ENCODE assay signal across 1 cellular context in genomic region chr10:103197177-103197576, GRCh38.
TF ChIP-seq lines count a peak whose summit lies in the region.

No MANE protein-coding gene starts in this region.

TF ChIP-seq in K562, 482 proteins besides CTCF, POLR2A, EP300 and RAD21 (continued from another document and continues in another):
- TF ChIP-seq ZNF407 (IDR thresholded peaks at IDR 0.05; ENCODE audit: low read depth) (no peak), ZC3H8 (IDR thresholded peaks at IDR 0.05) (no peak), GTF2E2 (tag; IDR thresholded peaks at IDR 0.05) (0 out of 2 replicates have a peak, but pooled peaks have one; percentile 50), FOXA3 (CRISPR knock-in tag; conservative IDR thresholded peaks at IDR 0.05 in 1 of 2, IDR thresholded peaks at IDR 0.05 in 1 of 2) (no peak), SRSF3 (IDR thresholded peaks at IDR 0.05; ENCODE audit: insufficient read depth, low read length) (no peak), NCOA4 (IDR thresholded peaks at IDR 0.05; ENCODE audit: partially characterized antibody) (no peak), SREBF2 (CRISPR knock-in tag; IDR thresholded peaks at IDR 0.05) (no peak), MXI1 (IDR thresholded peaks at IDR 0.05; ENCODE audit: low read depth, low read length) (no peak), PRPF4 (IDR thresholded peaks at IDR 0.05; ENCODE audit: insufficient read depth, low read depth, low read length, poor library complexity, severe bottlenecking) (no peak), STAG1 (CRISPR knock-in tag; IDR thresholded peaks at IDR 0.05; ENCODE audit: borderline replicate concordance) (no peak), MITF (IDR thresholded peaks at IDR 0.05) (peak; percentile 69; the same call in 1 of the 2 replicates), DNMT1 (IDR thresholded peaks at IDR 0.05) (no peak), ESRRA (IDR thresholded peaks at IDR 0.05; ENCODE audit: borderline replicate concordance, low read depth) (0 out of 2 replicates have a peak, but pooled peaks have one; percentile 10), SRSF9 (IDR thresholded peaks at IDR 0.05; ENCODE audit: borderline replicate concordance, low read depth, low read length) (no peak), HMGN3 (IDR thresholded peaks at IDR 0.05; ENCODE audit: borderline replicate concordance, extremely low read depth, insufficient read length, low read depth, low read length) (no peak), ZBTB33 (CRISPR knock-in tag; IDR thresholded peaks at IDR 0.05) (no peak), ZNF354B (CRISPR knock-in tag; IDR thresholded peaks at IDR 0.05) (no peak), ZNF174 (CRISPR knock-in tag; IDR thresholded peaks at IDR 0.05) (0 out of 2 replicates have a peak, but pooled peaks have one; percentile 40), ZMIZ1 (IDR thresholded peaks at IDR 0.05; ENCODE audit: low read depth in 2 of 2, low read length in 2 of 2) (no peak), SUPT5H (IDR thresholded peaks at IDR 0.05) (peak; percentile 49; the same call in 1 of the 2 replicates), ZNF318 (IDR thresholded peaks at IDR 0.05; ENCODE audit: borderline replicate concordance in 1 of 2, low read depth in 1 of 2) (no peak), KAT2B (IDR thresholded peaks at IDR 0.05; ENCODE audit: low read depth, low read length) (no peak), SIRT6 (IDR thresholded peaks at IDR 0.05; ENCODE audit: low read depth, low read length) (no peak), TGIF2 (CRISPR knock-in tag; IDR thresholded peaks at IDR 0.05) (no peak), SMAD3 (CRISPR knock-in tag; conservative IDR thresholded peaks at IDR 0.05) (0 out of 2 replicates have a peak, but pooled peaks have one; percentile 61), GTF3C2 (IDR thresholded peaks at IDR 0.05; ENCODE audit: borderline replicate concordance, extremely low read depth, insufficient read length) (no peak), ARID2 (IDR thresholded peaks at IDR 0.05) (no peak)
